14 cellular contexts compared by ENCODE assay signal in genomic region chr6:13268914-13269532, GRCh38. TPM values are rescaled to one million over a fixed set of nuclear protein-coding genes. Genes with fewer than 3 reads are reported as not detected.
DNase-seq lines count a peak whose midpoint lies in the region; ATAC-seq and TF ChIP-seq lines count a peak whose summit lies in the region.
"Had no signal": no experiment of that assay in that cellular context is flagged by ENCODE, and none has a peak within 500 bp of the region (broad histone marks: within the 10 kb centered on the region; RNA-seq: fewer than 3 reads in every experiment).

No MANE protein-coding gene starts in this region.

- no peak overlapping the region for H3K4me3 ChIP-seq in thoracic aorta
- H3K4me3 ChIP-seq: sigmoid colon had no signal

- DNase-seq in NCI-H2227 treated with DMSO at 0.1 percent for 48 hours (lab: John Stamatoyannopoulos, UW) (peak; percentile 25), NCI-H2227 (lab: John Stamatoyannopoulos, UW; ENCODE audit: unreplicated experiment) (no peak), SKM-1 (lab: John Stamatoyannopoulos, UW; ENCODE audit: unreplicated experiment) (peak; percentile 24), glomerular visceral epithelial cell (ENCODE audit: extremely low spot score) (peak; percentile 33), thoracic aorta (ENCODE audit: low spot score) (no peak), dermis blood vessel endothelial cell (no peak)
- DNase-seq: activated CD8-positive, alpha-beta memory T cell treated with anti-CD3 and anti-CD28 coated beads, Interleukin-2, amount 50 U/mL, for 4 hours; left cardiac atrium; NCI-H1436 treated with DMSO at 0.1 percent for 48 hours; sigmoid colon; stimulated activated CD8-positive, alpha-beta memory T cell treated with anti-CD3 and anti-CD28 coated beads, Interleukin-4, amount 100 ng/mL, for 48 hours had no signal

- no peaks in the 10 kb centered on the region for H3K27me3 ChIP-seq in thoracic aorta (replicated peaks; ENCODE audit: insufficient read depth)
- H3K27me3 ChIP-seq: sigmoid colon had no signal

- peaks cover 7 to 38% of the 10 kb centered on the region in 2 donors for H3K4me1 ChIP-seq in thoracic aorta (ENCODE audit: control insufficient read depth in 1 of 2, low read depth in 2 of 2)
- H3K4me1 ChIP-seq: sigmoid colon had no signal

- peaks cover 13% of the 10 kb centered on the region for H3K36me3 ChIP-seq in thoracic aorta
- H3K36me3 ChIP-seq: sigmoid colon had no signal

- H3K27ac ChIP-seq in thoracic aorta: peak overlapping the region; percentile 68 to 70
- H3K27ac ChIP-seq: 22Rv1 had no signal

- H3K9me3 ChIP-seq in thoracic aorta: no peaks in the 10 kb centered on the region
- H3K9me3 ChIP-seq: sigmoid colon had no signal

- ATAC-seq in thoracic aorta (ENCODE audit: insufficient number of reproducible peaks, low FRiP score, low read depth) (no peak), HG03095 (IDR thresholded peaks at IDR 0.05; ENCODE audit: unreplicated experiment) (no peak), HG02610 (IDR thresholded peaks at IDR 0.05; ENCODE audit: unreplicated experiment) (no peak)

- no peak for TF ChIP-seq CTCF in thoracic aorta (IDR thresholded peaks at IDR 0.05)

RNA-seq across cellular contexts. Expression of gene TBC1D7, which starts 59.3 kb away (rescaled TPM):
- total RNA-seq in thoracic aorta: 10 to 100 TPM in 1 of 2 donors, 1 to 10 TPM in 1; 7.3 to 17.9 TPM
- total RNA-seq in dermis blood vessel endothelial cell: 15.0 and 16.6 TPM in 2 replicates

Comparison
In these comparisons a context has a peak if more than half of its experiments do, and no peak if none do; other contexts are left out.
1. DNase-seq: peak in NCI-H2227 treated with DMSO at 0.1 percent for 48 hours (single experiment), SKM-1 (single experiment) and glomerular visceral epithelial cell (single experiment); none in NCI-H2227 (single experiment), thoracic aorta (single experiment) and dermis blood vessel endothelial cell (single experiment).